In genomic region chr6:72031471-72031870, GRCh38 we compare ENCODE assay signal across 24 cellular contexts.
DNase-seq lines count a peak whose midpoint lies in the region; TF ChIP-seq lines count a peak whose summit lies in the region.
"Had no signal": no experiment of that assay in that cellular context is flagged by ENCODE, and none has a peak within 500 bp of the region (broad histone marks: within the 10 kb centered on the region; RNA-seq: fewer than 3 reads in every experiment).

No MANE protein-coding gene starts in this region.

- no peak overlapping the region for H3K27ac Mint-ChIP-seq in MCF 10A (ENCODE audit: low read depth, unreplicated experiment)
- H3K27ac Mint-ChIP-seq: activated naive CD8-positive, alpha-beta T cell; CD4-positive, alpha-beta memory T cell; progenitor cell of endocrine pancreas had no signal

- no peak overlapping the region for H3K4me3 Mint-ChIP-seq in MCF 10A (ENCODE audit: unreplicated experiment)
- H3K4me3 Mint-ChIP-seq: activated naive CD8-positive, alpha-beta T cell; CD4-positive, alpha-beta memory T cell; central memory CD8-positive, alpha-beta T cell had no signal

- peak overlapping the region; percentile 72 for H3K27ac ChIP-seq in mammary epithelial cell (ENCODE audit: insufficient read depth, low read depth, low read length)
- peak overlapping the region; percentile 85 for H3K27ac ChIP-seq in smooth muscle cell (ENCODE audit: low read depth)
- H3K27ac ChIP-seq: ascending aorta, esophagus muscularis mucosa, tibial nerve had no signal

- H3K9me3 ChIP-seq in mammary epithelial cell (replicated peaks; ENCODE audit: insufficient read depth, low read length) (no peaks in the 10 kb centered on the region), smooth muscle cell (replicated peaks; ENCODE audit: low read depth) (no peaks in the 10 kb centered on the region)
- H3K9me3 ChIP-seq: ascending aorta, esophagus muscularis mucosa, tibial nerve had no signal

- peaks cover 6% of the 10 kb centered on the region for H3K4me1 Mint-ChIP-seq in MCF 10A (ENCODE audit: insufficient read depth, unreplicated experiment)
- H3K4me1 Mint-ChIP-seq: CD4-positive, alpha-beta memory T cell; central memory CD8-positive, alpha-beta T cell had no signal

- H3K4me1 ChIP-seq in mammary epithelial cell (ENCODE audit: insufficient read depth, low read length) (peaks cover 23% of the 10 kb centered on the region), smooth muscle cell (ENCODE audit: low read depth) (peaks cover 3% of the 10 kb centered on the region)
- H3K4me1 ChIP-seq: ascending aorta, esophagus muscularis mucosa, tibial nerve had no signal

- no peaks in the 10 kb centered on the region for H3K79me2 ChIP-seq in mammary epithelial cell (ENCODE audit: insufficient read depth, low read length)
- no peaks in the 10 kb centered on the region for H3K79me2 ChIP-seq in smooth muscle cell (ENCODE audit: low read depth)

- DNase-seq in mammary epithelial cell (peak; percentile 56), MCF 10A (ENCODE audit: unreplicated experiment) (no peak), NCI-H226 (peak; percentile 45), dedifferentiated amniotic fluid mesenchymal stem cell (ENCODE audit: extremely low spot score) (peak; percentile 28), smooth muscle cell (lab: John Stamatoyannopoulos, UW; ENCODE audit: unreplicated experiment) (no peak), NCI-H1092 (lab: John Stamatoyannopoulos, UW) (no peak), posterior cingulate gyrus (no peak), NCI-H1436 (lab: John Stamatoyannopoulos, UW) (no peak)
- DNase-seq: 8988T; activated CD4-positive, alpha-beta T cell treated with anti-CD3 and anti-CD28 coated beads for 4 hours; activated CD8-positive, alpha-beta memory T cell treated with anti-CD3 and anti-CD28 coated beads for 24 hours; activated effector memory CD4-positive, alpha-beta T cell treated with Interleukin-2 at 50 U/mL for 16 hours; CD4-positive, alpha-beta memory T cell; effector CD8-positive, alpha-beta T cell; foreskin melanocyte; KG1; NCI-H146; NCI-H2107 had no signal

- H4K20me1 ChIP-seq in mammary epithelial cell (ENCODE audit: insufficient read depth, low read length) (no peaks in the 10 kb centered on the region), smooth muscle cell (ENCODE audit: low read depth) (no peaks in the 10 kb centered on the region)

- H3K27me3 ChIP-seq in mammary epithelial cell (ENCODE audit: insufficient read depth, low read length), result no peaks in the 10 kb centered on the region
- no peaks in the 10 kb centered on the region for H3K27me3 ChIP-seq in smooth muscle cell (ENCODE audit: low read depth)
- H3K27me3 ChIP-seq: ascending aorta, esophagus muscularis mucosa, tibial nerve had no signal

- no peak overlapping the region for H2AFZ ChIP-seq in mammary epithelial cell (ENCODE audit: low read depth, low read length)
- no peak overlapping the region for H2AFZ ChIP-seq in smooth muscle cell (ENCODE audit: low read depth)

- H3K27me3 Mint-ChIP-seq in MCF 10A (ENCODE audit: insufficient read depth, unreplicated experiment), result peaks cover 31% of the 10 kb centered on the region
- H3K27me3 Mint-ChIP-seq: activated naive CD8-positive, alpha-beta T cell; CD4-positive, alpha-beta memory T cell; central memory CD8-positive, alpha-beta T cell; progenitor cell of endocrine pancreas had no signal

- dilution Hi-C loops in mammary epithelial cell (cut with HindIII; ENCODE audit: low sequenced_read_pairs), result no loop called here

- no peak overlapping the region for H3K4me3 ChIP-seq in mammary epithelial cell (replicated peaks in 1 of 3; ENCODE audit: insufficient read depth in 1 of 3, low read depth in 2 of 3, low read length in 3 of 3)
- H3K4me3 ChIP-seq in smooth muscle cell, result no peak overlapping the region
- H3K4me3 ChIP-seq: ascending aorta, esophagus muscularis mucosa, tibial nerve had no signal

- in situ Hi-C loops in mammary epithelial cell (cut with MboI; ENCODE audit: low sequenced_read_pairs in 2 of 2), result loop anchor here in 1 of 2 donors (25.0 kb wide), 1 partner anchor 644 kb away; no protein-coding TSS in a partner anchor

- TF ChIP-seq CTCF in mammary epithelial cell (conservative IDR thresholded peaks at IDR 0.05 in 1 of 2, IDR thresholded peaks at IDR 0.05 in 1 of 2; ENCODE audit: extremely low read depth in 1 of 2, insufficient read depth in 1 of 2, low read depth in 1 of 2, low read length in 2 of 2) (no peak), MCF 10A (IDR thresholded peaks at IDR 0.05; ENCODE audit: unreplicated experiment) (no peak), smooth muscle cell (IDR thresholded peaks at IDR 0.05; ENCODE audit: borderline replicate concordance, insufficient read depth, poor library complexity, severe bottlenecking) (no peak)

- no peaks in the 10 kb centered on the region for H3K36me3 Mint-ChIP-seq in MCF 10A (ENCODE audit: insufficient read depth, unreplicated experiment)
- H3K36me3 Mint-ChIP-seq: activated naive CD8-positive, alpha-beta T cell; CD4-positive, alpha-beta memory T cell had no signal

- BruUV-seq in mammary epithelial cell (replicated peaks; lab: Mats Ljungman, UMichigan) (no TSS peak), MCF 10A (replicated peaks; lab: Mats Ljungman, UMichigan) (no TSS peak)

- intact Hi-C loops in mammary epithelial cell (cut with micrococcal nuclease) (no loop called here), MCF 10A (cut with micrococcal nuclease) (no loop called here), posterior cingulate gyrus (cut with DNase I) (no loop called here)

- H3K4me2 ChIP-seq in mammary epithelial cell (ENCODE audit: insufficient read depth, low read depth, low read length) (peak overlapping the region; percentile 58), smooth muscle cell (peak overlapping the region; percentile 60)

- H3K9me3 Mint-ChIP-seq in MCF 10A (ENCODE audit: unreplicated experiment), result no peaks in the 10 kb centered on the region
- H3K9me3 Mint-ChIP-seq: central memory CD8-positive, alpha-beta T cell had no signal

- 0% methylated on average over 2 of the region's 2 CpGs for WGBS in mammary epithelial cell (ENCODE audit: low coverage, missing lambda C conversion rate)
- WGBS in smooth muscle cell (ENCODE audit: low lambda C conversion rate), result 15% methylated on average over 2 of the region's 2 CpGs

- no peaks in the 10 kb centered on the region for H3F3A ChIP-seq in smooth muscle cell (ENCODE audit: low read depth)

- H3K9ac ChIP-seq in mammary epithelial cell (ENCODE audit: insufficient read depth, low read length) (no peak overlapping the region), smooth muscle cell (ENCODE audit: low read depth) (peak overlapping the region; percentile 24)

- CTCF ChIA-PET in mammary epithelial cell (lab: Charles Lee; ENCODE audit: low non-redundant PET) (no interaction called here), MCF 10A (lab: Yijun Ruan, JAX) (no interaction called here)

- POLR2A ChIA-PET in MCF 10A (lab: Yijun Ruan, JAX), result interaction anchor here (0.7 kb wide), 1 partner anchor 594 kb away, joined by 3 read pairs; no protein-coding TSS in a partner anchor

- H3K36me3 ChIP-seq in mammary epithelial cell (ENCODE audit: insufficient read depth, low read length) (no peaks in the 10 kb centered on the region), smooth muscle cell (ENCODE audit: low read depth) (no peaks in the 10 kb centered on the region)
- H3K36me3 ChIP-seq: ascending aorta, esophagus muscularis mucosa, tibial nerve had no signal

Comparison
In these comparisons a context has a peak if more than half of its experiments do, and no peak if none do; other contexts are left out.
1. DNase-seq: peak in mammary epithelial cell (single experiment), NCI-H226 (single experiment) and dedifferentiated amniotic fluid mesenchymal stem cell (single experiment); none in MCF 10A (single experiment), smooth muscle cell (single experiment), NCI-H1092 (single experiment), posterior cingulate gyrus (0 of 10) and NCI-H1436 (single experiment).